In the genomic region with DNA sequence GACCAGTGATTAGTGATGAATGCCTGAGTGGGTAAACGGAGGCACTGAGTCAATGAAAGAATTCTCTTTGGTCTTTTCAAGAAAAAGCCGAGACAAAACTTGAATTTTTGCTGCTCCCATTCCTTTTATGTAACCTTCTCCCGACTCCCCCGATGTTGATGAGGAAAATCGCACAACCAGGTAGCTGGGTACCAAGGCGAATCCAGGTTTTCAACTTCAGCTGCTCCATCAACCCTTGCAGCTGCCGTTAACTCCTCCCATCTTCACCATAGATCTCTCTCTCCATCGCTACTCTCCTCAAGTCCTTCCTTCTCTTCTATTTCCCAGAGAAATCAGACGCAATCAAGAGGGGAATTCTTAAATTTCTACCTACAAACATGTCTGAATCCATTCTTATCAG, we compare ENCODE assay signal across 12 cellular contexts. TPM values are rescaled to one million over a fixed set of nuclear protein-coding genes. Genes with fewer than 3 reads are reported as not detected.
DNase-seq lines count a peak whose midpoint lies in the region; ATAC-seq, FAIRE-seq and TF ChIP-seq lines count a peak whose summit lies in the region.
"Had no signal": no experiment of that assay in that cellular context is flagged by ENCODE, and none has a peak within 500 bp of the region (broad histone marks: within the 10 kb centered on the region; RNA-seq: fewer than 3 reads in every experiment).

No MANE protein-coding gene starts in this region.

- H3K36me3 ChIP-seq in astrocyte (ENCODE audit: insufficient read depth, low read length) (no peaks in the 10 kb centered on the region), left lung (no peaks in the 10 kb centered on the region), upper lobe of right lung (no peaks in the 10 kb centered on the region)

- peaks cover 9% of the 10 kb centered on the region for H3K27me3 ChIP-seq in astrocyte (ENCODE audit: insufficient read depth, low read length)
- peaks cover 0 to 12% of the 10 kb centered on the region in 2 donors for H3K27me3 ChIP-seq in left lung
- no peaks in the 10 kb centered on the region for H3K27me3 ChIP-seq in upper lobe of right lung

- peak overlapping the region; percentile 69 for H3K9ac ChIP-seq in astrocyte (ENCODE audit: low read length)

- no peak overlapping the region for H3K4me3 Mint-ChIP-seq in astrocyte (ENCODE audit: unreplicated experiment)
- H3K4me3 Mint-ChIP-seq: activated B cell treated with CpG ODN at 0.5 μM for 24 hours; CD4-positive, alpha-beta T cell; central memory CD8-positive, alpha-beta T cell; neural crest cell had no signal

- H3K4me2 ChIP-seq in astrocyte (ENCODE audit: low read length) = peak overlapping the region; percentile 91

- ATAC-seq in left lung (no peak), upper lobe of right lung (no peak), HG02840 (IDR thresholded peaks at IDR 0.05; ENCODE audit: low FRiP score, unreplicated experiment) (no peak)

- peaks cover 4% of the 10 kb centered on the region for H3K4me1 Mint-ChIP-seq in astrocyte (ENCODE audit: low read depth, unreplicated experiment)
- H3K4me1 Mint-ChIP-seq: activated B cell treated with CpG ODN at 0.5 μM for 24 hours; central memory CD8-positive, alpha-beta T cell had no signal

- no peaks in the 10 kb centered on the region for H3K36me3 Mint-ChIP-seq in astrocyte (ENCODE audit: low read depth, unreplicated experiment)

- no peaks in the 10 kb centered on the region for H3K9me3 ChIP-seq in astrocyte (ENCODE audit: insufficient read depth, low read depth, low read length)
- no peaks in the 10 kb centered on the region for H3K9me3 ChIP-seq in left lung
- no peaks in the 10 kb centered on the region for H3K9me3 ChIP-seq in upper lobe of right lung

- TF ChIP-seq CTCF in astrocyte (IDR thresholded peaks at IDR 0.05; ENCODE audit: insufficient read depth, low read depth, low read length) (no peak), left lung (IDR thresholded peaks at IDR 0.05) (no peak), upper lobe of right lung (IDR thresholded peaks at IDR 0.05) (no peak)

- H3K27ac ChIP-seq in astrocyte (ENCODE audit: low read depth, low read length) (peak overlapping the region; percentile 43), left lung (peak overlapping the region in 1 of 2 donors; percentile 41), upper lobe of right lung (no peak overlapping the region)

- H3K27ac Mint-ChIP-seq in astrocyte (ENCODE audit: unreplicated experiment) = no peak overlapping the region
- H3K27ac Mint-ChIP-seq: activated B cell treated with CpG ODN at 0.5 μM for 24 hours; CD4-positive, alpha-beta T cell had no signal

- peaks cover 5% of the 10 kb centered on the region for H3K27me3 Mint-ChIP-seq in astrocyte (ENCODE audit: low read depth, unreplicated experiment)
- H3K27me3 Mint-ChIP-seq: CD4-positive, alpha-beta T cell; central memory CD8-positive, alpha-beta T cell had no signal

- peaks cover 2% of the 10 kb centered on the region for H3K9me3 Mint-ChIP-seq in astrocyte (ENCODE audit: unreplicated experiment)
- H3K9me3 Mint-ChIP-seq: activated B cell treated with CpG ODN at 0.5 μM for 24 hours; CD4-positive, alpha-beta T cell; central memory CD8-positive, alpha-beta T cell; neural crest cell had no signal

- no peaks in the 10 kb centered on the region for H4K20me1 ChIP-seq in astrocyte (ENCODE audit: insufficient read depth, low read length)

- H3K79me2 ChIP-seq in astrocyte (ENCODE audit: insufficient read depth, low read length) = no peaks in the 10 kb centered on the region

- peak overlapping the region; percentile 60 for H3K4me3 ChIP-seq in astrocyte (ENCODE audit: insufficient read depth, low read depth, low read length)
- H3K4me3 ChIP-seq in left lung = peak overlapping the region; percentile 31 to 43
- peak overlapping the region; percentile 53 for H3K4me3 ChIP-seq in upper lobe of right lung

- intact Hi-C loops in left lung (cut with DNase I) = no loop called here
- intact Hi-C loops in upper lobe of right lung (cut with DNase I) = no loop called here

- FAIRE-seq in astrocyte (lab: Jason Lieb, UNC) = no peak

- H3K4me1 ChIP-seq in astrocyte (ENCODE audit: insufficient read depth, low read length) = peaks cover 12% of the 10 kb centered on the region
- peaks cover 4 to 15% of the 10 kb centered on the region in 2 donors for H3K4me1 ChIP-seq in left lung
- H3K4me1 ChIP-seq in upper lobe of right lung = peaks cover 14% of the 10 kb centered on the region

- DNase-seq in activated CD8-positive, alpha-beta memory T cell treated with anti-CD3 and anti-CD28 coated beads for 24 hours = peak; percentile 57
- DNase-seq in activated CD8-positive, alpha-beta memory T cell treated with anti-CD3 and anti-CD28 coated beads, Interleukin-2, amount 50 U/mL, for 4 hours = no peak
- DNase-seq in astrocyte (ENCODE audit: low read depth) (no peak), left lung (no peak), upper lobe of right lung (no peak), dermis blood vessel endothelial cell (no peak), islet precursor cell (no peak)

- peak overlapping the region; percentile 79 for H2AFZ ChIP-seq in astrocyte (ENCODE audit: low read depth, low read length)

RNA-seq across cellular contexts. Expression of gene USP2, which starts 0.6 kb away (rescaled TPM):
- total RNA-seq in astrocyte (6.5 and 6.7 TPM in 2 replicates), left lung (1 to 10 TPM; 2.6 to 3.7 TPM), upper lobe of right lung (3.0 TPM), dermis blood vessel endothelial cell (0.33 and 1.2 TPM in 2 replicates)

RNA-seq across cellular contexts. Expression of gene MFRP, which starts 35.6 kb away (rescaled TPM):
- total RNA-seq in astrocyte (not detected in 2 replicates), left lung (not detected), upper lobe of right lung (not detected), dermis blood vessel endothelial cell (not detected in 2 replicates)
- total RNA-seq: activated B cell treated with CpG ODN at 0.5 μM for 24 hours; CD4-positive, alpha-beta T cell; neural crest cell had no signal

RNA-seq across cellular contexts. Expression of gene THY1, which starts 40.9 kb away (rescaled TPM):
- total RNA-seq in astrocyte (104 and 129 TPM in 2 replicates), left lung (100 to 1,000 TPM in 1 of 2 donors, 10 to 100 TPM in 1; 46.6 to 130 TPM), upper lobe of right lung (7.8 TPM), dermis blood vessel endothelial cell (0.28 and 1.0 TPM in 2 replicates)
- total RNA-seq: activated B cell treated with CpG ODN at 0.5 μM for 24 hours; CD4-positive, alpha-beta T cell had no signal

RNA-seq across cellular contexts. Expression of gene C1QTNF5, which starts 41.4 kb away (rescaled TPM):
- 5.6 and 6.3 TPM in 2 replicates for total RNA-seq in astrocyte
- total RNA-seq in left lung = 10 to 100 TPM; 20.0 to 33.3 TPM
- total RNA-seq in upper lobe of right lung = 47.6 TPM
- total RNA-seq in dermis blood vessel endothelial cell = 60.2 and 127 TPM in 2 replicates
- total RNA-seq: activated B cell treated with CpG ODN at 0.5 μM for 24 hours; CD4-positive, alpha-beta T cell had no signal

RNA-seq across cellular contexts. Expression of gene RNF26, which starts 47.8 kb away (rescaled TPM):
- total RNA-seq in astrocyte = 31.8 and 33.3 TPM in 2 replicates
- 10 to 100 TPM; 22.0 to 28.3 TPM for total RNA-seq in left lung
- 23.2 TPM for total RNA-seq in upper lobe of right lung
- 3.2 and 16.8 TPM in 2 replicates for total RNA-seq in dermis blood vessel endothelial cell
